8 cellular contexts compared by ENCODE assay signal in genomic region chr6:6332240-6332639, GRCh38. TPM values are rescaled to one million over a fixed set of nuclear protein-coding genes. Genes with fewer than 3 reads are reported as not detected.
A peak's percentile ranks its signal among the peaks of the same experiment; 100 is the strongest.
DNase-seq lines count a peak whose midpoint lies in the region; ATAC-seq lines count a peak whose summit lies in the region.

No MANE protein-coding gene starts in this region.

- no peak overlapping the region for H3K4ac ChIP-seq in trophoblast cell (ENCODE audit: low read depth, low read length)

- peaks cover 4% of the 10 kb centered on the region for H3K27me3 ChIP-seq in trophoblast cell (ENCODE audit: insufficient read depth, low read length)

- H2BK120ac ChIP-seq in trophoblast cell (ENCODE audit: insufficient read depth, low read length, poor library complexity), result no peak overlapping the region

- no peak overlapping the region for H4K91ac ChIP-seq in trophoblast cell (ENCODE audit: low read depth, low read length)

- no peak overlapping the region for H2BK5ac ChIP-seq in trophoblast cell (ENCODE audit: low read depth, low read length, poor library complexity)

- peak; percentile 58 for ATAC-seq in GM19043 (IDR thresholded peaks at IDR 0.05; ENCODE audit: low read depth, unreplicated experiment)
- peak; percentile 52 for ATAC-seq in HG02943 (IDR thresholded peaks at IDR 0.05; ENCODE audit: low read depth, unreplicated experiment)

- H2BK12ac ChIP-seq in trophoblast cell (ENCODE audit: low read length), result no peak overlapping the region

- H2AFZ ChIP-seq in trophoblast cell (ENCODE audit: insufficient read depth, low read length, poor library complexity), result no peak overlapping the region

- H3K27ac ChIP-seq in trophoblast cell (ENCODE audit: low read depth, low read length), result no peak overlapping the region

- H3K4me1 ChIP-seq in trophoblast cell (ENCODE audit: control insufficient read depth in 1 of 2, insufficient read depth in 2 of 2, low read length in 2 of 2), result no peaks in the 10 kb centered on the region

- no peak overlapping the region for H3K4me2 ChIP-seq in trophoblast cell (ENCODE audit: low read length)

- no peaks in the 10 kb centered on the region for H3K79me2 ChIP-seq in trophoblast cell (ENCODE audit: control insufficient read depth, insufficient read depth, low read length, poor library complexity)

- WGBS in trophoblast cell (ENCODE audit: extremely low coverage, insufficient coverage, insufficient read length), result no CpG with 5 or more reads among the region's 6 CpGs

- H3K23ac ChIP-seq in trophoblast cell (ENCODE audit: low read length), result no peak overlapping the region

- H3K18ac ChIP-seq in trophoblast cell (ENCODE audit: low read length), result no peak overlapping the region

- H3K14ac ChIP-seq in trophoblast cell (ENCODE audit: low read length), result no peak overlapping the region

- H3K9me3 ChIP-seq in trophoblast cell (ENCODE audit: insufficient read depth, low read depth, low read length), result no peaks in the 10 kb centered on the region

- H4K8ac ChIP-seq in trophoblast cell (ENCODE audit: low read depth, low read length), result no peak overlapping the region

- peak overlapping the region; percentile 58 for H3K9ac ChIP-seq in trophoblast cell (ENCODE audit: low read length)

- H2AK5ac ChIP-seq in trophoblast cell (ENCODE audit: low read length), result no peak overlapping the region

- no peak overlapping the region for H3K4me3 ChIP-seq in trophoblast cell (ENCODE audit: low read depth, low read length)

- H4K12ac ChIP-seq in trophoblast cell (ENCODE audit: low read depth, low read length), result no peak overlapping the region

- H3K36me3 ChIP-seq in trophoblast cell (ENCODE audit: control insufficient read depth in 1 of 2, insufficient read depth in 2 of 2, low read length in 2 of 2), result no peaks in the 10 kb centered on the region

- DNase-seq in NCI-H526 treated with DMSO at 0.1 percent for 48 hours (lab: John Stamatoyannopoulos, UW) (peak; percentile 11), trophoblast cell (no peak), NCI-H1048 (lab: John Stamatoyannopoulos, UW) (no peak), GOT3 (lab: John Stamatoyannopoulos, UW) (no peak), NCI-H146 treated with DMSO at 0.1 percent for 48 hours (lab: John Stamatoyannopoulos, UW; ENCODE audit: unreplicated experiment) (no peak), NCI-H2029 (lab: John Stamatoyannopoulos, UW) (no peak)

- H3K79me1 ChIP-seq in trophoblast cell (ENCODE audit: low read length), result no peaks in the 10 kb centered on the region

RNA-seq across cellular contexts. Expression of gene F13A1, which starts 11.8 kb away (rescaled TPM):
- not detected in 2 replicates for polyA plus RNA-seq in trophoblast cell (2013)
